ENCODE assay signal across 13 cellular contexts in the genomic region with DNA sequence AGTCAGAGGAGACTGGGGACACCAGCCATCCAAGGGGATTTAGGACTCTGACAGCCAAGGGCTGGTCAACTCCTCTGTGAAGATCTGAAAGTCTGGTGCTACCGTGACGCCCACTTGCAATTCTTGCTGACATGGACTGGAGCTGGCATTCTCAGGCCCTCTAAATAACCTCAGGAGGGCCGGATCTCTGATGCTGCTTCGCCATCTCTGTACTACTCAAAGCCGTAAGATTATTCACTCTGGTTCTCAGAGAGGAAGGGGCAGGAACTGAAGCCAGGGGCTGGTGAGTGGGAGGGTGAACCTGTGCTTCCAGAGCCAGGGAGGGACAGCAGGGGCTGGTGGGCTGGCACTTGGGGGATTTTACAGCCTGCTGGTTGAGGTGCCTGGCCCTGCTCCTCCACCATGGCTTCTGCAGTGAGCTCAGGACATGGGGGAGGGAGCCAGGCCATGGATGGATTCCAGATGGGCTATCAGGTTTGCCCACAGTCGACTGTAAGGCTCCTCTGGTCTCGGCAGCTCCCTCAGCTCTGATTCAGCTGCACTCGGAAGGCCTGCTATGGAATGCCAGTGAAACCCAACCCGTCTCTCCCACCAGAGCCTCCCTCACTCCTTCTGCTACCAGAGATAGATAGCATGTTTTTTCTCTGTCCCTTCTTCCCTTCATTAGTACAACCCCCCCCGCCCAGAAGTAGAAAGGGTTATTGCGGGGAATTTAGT.
DNase-seq lines count a peak whose midpoint lies in the region; ATAC-seq and TF ChIP-seq lines count a peak whose summit lies in the region.
"Had no signal": no experiment of that assay in that cellular context is flagged by ENCODE, and none has a peak within 500 bp of the region (broad histone marks: within the 10 kb centered on the region; RNA-seq: fewer than 3 reads in every experiment).

No MANE protein-coding gene starts in this region.

- H3K27ac ChIP-seq in GM23338 (ENCODE audit: low read depth) (no peak overlapping the region), right cardiac atrium (ENCODE audit: low read length) (peak overlapping the region; percentile 30)
- H3K27ac ChIP-seq: epithelial cell of prostate had no signal

- H3F3A ChIP-seq in GM23338 (replicated peaks; ENCODE audit: low read depth) = no peaks in the 10 kb centered on the region

- H3K9me3 Mint-ChIP-seq in GM23338 = no peaks in the 10 kb centered on the region
- H3K9me3 Mint-ChIP-seq: neural crest cell had no signal

- no peaks in the 10 kb centered on the region for H3K36me3 Mint-ChIP-seq in GM23338 (ENCODE audit: low read depth)

- WGBS in right cardiac atrium = 56% methylated on average over 11 of the region's 11 CpGs

- no peaks in the 10 kb centered on the region for H3K9me3 ChIP-seq in adipocyte (ENCODE audit: control insufficient read depth, low read length)
- H3K9me3 ChIP-seq in right cardiac atrium (ENCODE audit: control insufficient read depth, low read length) = no peaks in the 10 kb centered on the region

- H3K4me3 Mint-ChIP-seq in GM23338 = no peak overlapping the region
- H3K4me3 Mint-ChIP-seq: neural crest cell had no signal

- peaks cover 56% of the 10 kb centered on the region for H3K4me1 Mint-ChIP-seq in GM23338

- H3K27me3 ChIP-seq in GM23338 (ENCODE audit: insufficient read depth) = no peaks in the 10 kb centered on the region
- H3K27me3 ChIP-seq in adipocyte (replicated peaks; ENCODE audit: control insufficient read depth, insufficient read depth, low read length) = no peaks in the 10 kb centered on the region
- H3K27me3 ChIP-seq in right cardiac atrium (ENCODE audit: control insufficient read depth, insufficient read depth) = no peaks in the 10 kb centered on the region

- H3K36me3 ChIP-seq in GM23338 (ENCODE audit: insufficient read depth) = no peaks in the 10 kb centered on the region; the same call in 1 of the 2 replicates
- no peaks in the 10 kb centered on the region for H3K36me3 ChIP-seq in adipocyte (ENCODE audit: control insufficient read depth, insufficient read depth, low read length, severe bottlenecking)

- H3K4me3 ChIP-seq in GM23338 (no peak overlapping the region), adipocyte (ENCODE audit: low read length) (no peak overlapping the region), right cardiac atrium (ENCODE audit: low read length) (no peak overlapping the region)

- no peak overlapping the region for H2AFZ ChIP-seq in GM23338

- H3K27me3 Mint-ChIP-seq in GM23338 (ENCODE audit: insufficient read depth, low read depth, poor library complexity) = peaks cover 2% of the 10 kb centered on the region

- no peak for TF ChIP-seq CTCF in GM23338 (conservative IDR thresholded peaks at IDR 0.05; ENCODE audit: low read depth in 2 of 2)

- ATAC-seq in GM23338 (peak; percentile 18), right cardiac atrium (peak; percentile 35 to 42), GM18520 (IDR thresholded peaks at IDR 0.05; ENCODE audit: unreplicated experiment) (no peak), HG02763 (IDR thresholded peaks at IDR 0.05; ENCODE audit: unreplicated experiment) (no peak)

- H3K9me2 ChIP-seq in GM23338 (ENCODE audit: insufficient read depth) = no peaks in the 10 kb centered on the region

- no peak overlapping the region for H3K9ac ChIP-seq in adipocyte (ENCODE audit: low read length)

- H3K79me2 ChIP-seq in GM23338 (replicated peaks; ENCODE audit: insufficient read depth) = no peaks in the 10 kb centered on the region

- H4K20me1 ChIP-seq in GM23338 (replicated peaks; ENCODE audit: insufficient read depth) = no peaks in the 10 kb centered on the region

- intact Hi-C loops in right cardiac atrium (cut with DNase I) = loop anchor here in 1 of 4 donors (10.0 kb wide), 2 partner anchors 55 to 85 kb away; a partner anchor contains a TSS

- no peak overlapping the region for H3K27ac Mint-ChIP-seq in GM23338

- H3K4me1 ChIP-seq in GM23338 (ENCODE audit: insufficient read depth) (peaks cover 11% of the 10 kb centered on the region), adipocyte (ENCODE audit: control insufficient read depth, insufficient read depth, low read length) (peaks cover 19% of the 10 kb centered on the region), right cardiac atrium (ENCODE audit: control insufficient read depth, insufficient read depth, low read length) (peaks cover 29% of the 10 kb centered on the region)

- DNase-seq in GM23338 (ENCODE audit: low spot score) = no peak
- DNase-seq in adipocyte (ENCODE audit: low read depth) = peak; percentile 91
- peak; percentile 35 to 76 (median 74) for DNase-seq in right cardiac atrium
- peak; percentile 62 for DNase-seq in smooth muscle cell of the brain vasculature (ENCODE audit: low read depth, low spot score)
- no peak for DNase-seq in activated CD8-positive, alpha-beta memory T cell treated with anti-CD3 and anti-CD28 coated beads for 24 hours
- no peak for DNase-seq in stimulated activated naive CD4-positive, alpha-beta T cell treated with Interleukin-2 at 50 U/mL for 16 hours (lab: John Stamatoyannopoulos, UW)
- DNase-seq: activated CD8-positive, alpha-beta memory T cell treated with anti-CD3 and anti-CD28 coated beads, Interleukin-2, amount 50 U/mL, for 4 hours; GOT3; SHP77 treated with DMSO at 0.1 percent for 48 hours had no signal

- H3K4me2 ChIP-seq in GM23338 = no peak overlapping the region

TF ChIP-seq in GM23338, 12 proteins besides CTCF, POLR2A, EP300 and RAD21 (continues in another document):
- TF ChIP-seq, protein P1, sequence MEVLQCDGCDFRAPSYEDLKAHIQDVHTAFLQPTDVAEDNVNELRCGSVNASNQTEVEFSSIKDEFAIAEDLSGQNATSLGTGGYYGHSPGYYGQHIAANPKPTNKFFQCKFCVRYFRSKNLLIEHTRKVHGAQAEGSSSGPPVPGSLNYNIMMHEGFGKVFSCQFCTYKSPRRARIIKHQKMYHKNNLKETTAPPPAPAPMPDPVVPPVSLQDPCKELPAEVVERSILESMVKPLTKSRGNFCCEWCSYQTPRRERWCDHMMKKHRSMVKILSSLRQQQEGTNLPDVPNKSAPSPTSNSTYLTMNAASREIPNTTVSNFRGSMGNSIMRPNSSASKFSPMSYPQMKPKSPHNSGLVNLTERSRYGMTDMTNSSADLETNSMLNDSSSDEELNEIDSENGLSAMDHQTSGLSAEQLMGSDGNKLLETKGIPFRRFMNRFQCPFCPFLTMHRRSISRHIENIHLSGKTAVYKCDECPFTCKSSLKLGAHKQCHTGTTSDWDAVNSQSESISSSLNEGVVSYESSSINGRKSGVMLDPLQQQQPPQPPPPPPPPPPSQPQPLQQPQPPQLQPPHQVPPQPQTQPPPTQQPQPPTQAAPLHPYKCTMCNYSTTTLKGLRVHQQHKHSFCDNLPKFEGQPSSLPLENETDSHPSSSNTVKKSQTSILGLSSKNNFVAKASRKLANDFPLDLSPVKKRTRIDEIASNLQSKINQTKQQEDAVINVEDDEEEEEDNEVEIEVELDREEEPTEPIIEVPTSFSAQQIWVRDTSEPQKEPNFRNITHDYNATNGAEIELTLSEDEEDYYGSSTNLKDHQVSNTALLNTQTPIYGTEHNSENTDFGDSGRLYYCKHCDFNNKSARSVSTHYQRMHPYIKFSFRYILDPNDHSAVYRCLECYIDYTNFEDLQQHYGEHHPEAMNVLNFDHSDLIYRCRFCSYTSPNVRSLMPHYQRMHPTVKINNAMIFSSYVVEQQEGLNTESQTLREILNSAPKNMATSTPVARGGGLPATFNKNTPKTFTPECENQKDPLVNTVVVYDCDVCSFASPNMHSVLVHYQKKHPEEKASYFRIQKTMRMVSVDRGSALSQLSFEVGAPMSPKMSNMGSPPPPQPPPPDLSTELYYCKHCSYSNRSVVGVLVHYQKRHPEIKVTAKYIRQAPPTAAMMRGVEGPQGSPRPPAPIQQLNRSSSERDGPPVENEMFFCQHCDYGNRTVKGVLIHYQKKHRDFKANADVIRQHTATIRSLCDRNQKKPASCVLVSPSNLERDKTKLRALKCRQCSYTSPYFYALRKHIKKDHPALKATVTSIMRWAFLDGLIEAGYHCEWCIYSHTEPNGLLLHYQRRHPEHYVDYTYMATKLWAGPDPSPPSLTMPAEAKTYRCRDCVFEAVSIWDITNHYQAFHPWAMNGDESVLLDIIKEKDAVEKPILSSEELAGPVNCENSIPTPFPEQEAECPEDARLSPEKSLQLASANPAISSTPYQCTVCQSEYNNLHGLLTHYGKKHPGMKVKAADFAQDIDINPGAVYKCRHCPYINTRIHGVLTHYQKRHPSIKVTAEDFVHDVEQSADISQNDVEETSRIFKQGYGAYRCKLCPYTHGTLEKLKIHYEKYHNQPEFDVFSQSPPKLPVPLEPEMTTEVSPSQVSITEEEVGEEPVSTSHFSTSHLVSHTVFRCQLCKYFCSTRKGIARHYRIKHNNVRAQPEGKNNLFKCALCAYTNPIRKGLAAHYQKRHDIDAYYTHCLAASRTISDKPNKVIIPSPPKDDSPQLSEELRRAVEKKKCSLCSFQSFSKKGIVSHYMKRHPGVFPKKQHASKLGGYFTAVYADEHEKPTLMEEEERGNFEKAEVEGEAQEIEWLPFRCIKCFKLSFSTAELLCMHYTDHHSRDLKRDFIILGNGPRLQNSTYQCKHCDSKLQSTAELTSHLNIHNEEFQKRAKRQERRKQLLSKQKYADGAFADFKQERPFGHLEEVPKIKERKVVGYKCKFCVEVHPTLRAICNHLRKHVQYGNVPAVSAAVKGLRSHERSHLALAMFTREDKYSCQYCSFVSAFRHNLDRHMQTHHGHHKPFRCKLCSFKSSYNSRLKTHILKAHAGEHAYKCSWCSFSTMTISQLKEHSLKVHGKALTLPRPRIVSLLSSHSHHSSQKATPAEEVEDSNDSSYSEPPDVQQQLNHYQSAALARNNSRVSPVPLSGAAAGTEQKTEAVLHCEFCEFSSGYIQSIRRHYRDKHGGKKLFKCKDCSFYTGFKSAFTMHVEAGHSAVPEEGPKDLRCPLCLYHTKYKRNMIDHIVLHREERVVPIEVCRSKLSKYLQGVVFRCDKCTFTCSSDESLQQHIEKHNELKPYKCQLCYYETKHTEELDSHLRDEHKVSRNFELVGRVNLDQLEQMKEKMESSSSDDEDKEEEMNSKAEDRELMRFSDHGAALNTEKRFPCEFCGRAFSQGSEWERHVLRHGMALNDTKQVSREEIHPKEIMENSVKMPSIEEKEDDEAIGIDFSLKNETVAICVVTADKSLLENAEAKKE (CRISPR knock-in tag; IDR thresholded peaks at IDR 0.05) = no peak
- TF ChIP-seq ZNF331 (CRISPR knock-in tag; IDR thresholded peaks at IDR 0.05; ENCODE audit: low read depth) = no peak
- TF ChIP-seq STAT1 (IDR thresholded peaks at IDR 0.05; ENCODE audit: unreplicated experiment) = no peak
- no peak for TF ChIP-seq NANOG (IDR thresholded peaks at IDR 0.05; ENCODE audit: borderline replicate concordance)
- TF ChIP-seq JUNB (IDR thresholded peaks at IDR 0.05; ENCODE audit: unreplicated experiment) = no peak

Comparison
In these comparisons a context has a peak if more than half of its experiments do, and no peak if none do; other contexts are left out.
1. ATAC-seq: peak in GM23338 (single experiment) and right cardiac atrium (2 of 2); none in GM18520 (single experiment) and HG02763 (single experiment).
2. DNase-seq: peak in adipocyte (single experiment), right cardiac atrium (3 of 3) and smooth muscle cell of the brain vasculature (single experiment); none in GM23338 (single experiment), activated CD8-positive, alpha-beta memory T cell treated with anti-CD3 and anti-CD28 coated beads for 24 hours (single experiment) and stimulated activated naive CD4-positive, alpha-beta T cell treated with Interleukin-2 at 50 U/mL for 16 hours (single experiment).